ENCODE assay signal across 14 cellular contexts in the genomic region with DNA sequence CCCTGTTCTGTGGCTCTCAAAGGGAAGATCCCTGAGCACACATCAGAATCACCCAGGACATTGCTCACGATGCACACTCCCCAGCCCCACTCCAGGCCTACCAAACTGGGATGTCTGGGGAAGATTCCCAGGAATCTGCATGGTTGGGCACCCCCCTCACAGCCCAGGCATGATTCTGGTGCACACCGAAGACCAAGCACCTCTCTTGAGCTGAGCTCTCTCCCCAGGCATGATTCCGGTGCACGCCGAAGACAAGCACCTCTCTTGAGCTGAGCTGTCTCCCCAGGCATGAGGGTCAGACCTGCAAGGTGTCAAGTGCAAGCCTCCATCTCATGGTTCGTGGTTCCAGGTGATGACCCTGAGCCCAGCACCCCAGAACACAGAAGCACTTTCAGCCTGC.
DNase-seq lines count a peak whose midpoint lies in the region; ATAC-seq and TF ChIP-seq lines count a peak whose summit lies in the region.
"Had no signal": no experiment of that assay in that cellular context is flagged by ENCODE, and none has a peak within 500 bp of the region (broad histone marks: within the 10 kb centered on the region; RNA-seq: fewer than 3 reads in every experiment).

No MANE protein-coding gene starts in this region.

- H2AFZ ChIP-seq in neuronal stem cell (ENCODE audit: low read length) = no peak overlapping the region

- peaks cover 8% of the 10 kb centered on the region for H3K9me3 Mint-ChIP-seq in activated T-cell treated with anti-CD3 and anti-CD28 coated beads, Interleukin-2, amount 50 U/mL, for 4 hours
- peaks cover under 1% of the 10 kb centered on the region for H3K9me3 Mint-ChIP-seq in CD4-positive, alpha-beta T cell

- H3K27me3 ChIP-seq in gastroesophageal sphincter (no peaks in the 10 kb centered on the region), neuronal stem cell (ENCODE audit: control insufficient read depth in 3 of 3, insufficient read depth in 3 of 3, low read depth in 1 of 3, low read length in 3 of 3) (peaks cover 0 to 5% (median 0%) of the 10 kb centered on the region in 3 experiments), tibial artery (no peaks in the 10 kb centered on the region)
- H3K27me3 ChIP-seq in CD4-positive, alpha-beta T cell (ENCODE audit: control insufficient read depth, insufficient read depth, low read length) = no peaks in the 10 kb centered on the region
- H3K27me3 ChIP-seq: MG63 had no signal

- H3K4me3 ChIP-seq in gastroesophageal sphincter = no peak overlapping the region
- H3K4me3 ChIP-seq in neuronal stem cell (ENCODE audit: low read length in 2 of 2) = no peak overlapping the region
- peak overlapping the region in 1 of 2 donors; percentile 17 for H3K4me3 ChIP-seq in tibial artery
- H3K4me3 ChIP-seq: SK-N-MC had no signal

- WGBS in gastroesophageal sphincter (ENCODE audit: low coverage in 1 of 2), 2 donors = 80% methylated on average over 1 of the region's 6 CpGs; no CpG with 5 or more reads in 1 of the 2 donors
- WGBS in neuronal stem cell (ENCODE audit: extremely low coverage in 2 of 2, insufficient read length in 2 of 2, insufficient replicate concordance in 1 of 2), 2 donors = no CpG with 5 or more reads among the region's 6 CpGs

- H3K9ac ChIP-seq in neuronal stem cell (ENCODE audit: low read depth, low read length, poor library complexity) = no peak overlapping the region

- H3K4ac ChIP-seq in neuronal stem cell (ENCODE audit: low read length) = no peak overlapping the region

- no peak for TF ChIP-seq CTCF in gastroesophageal sphincter (IDR thresholded peaks at IDR 0.05)
- no peak for TF ChIP-seq CTCF in tibial artery (IDR thresholded peaks at IDR 0.05)
- no peak for TF ChIP-seq CTCF in CD4-positive, alpha-beta T cell (IDR thresholded peaks at IDR 0.05)

- H3K4me2 ChIP-seq in neuronal stem cell (ENCODE audit: insufficient read depth, low read length, poor library complexity, severe bottlenecking) = no peak overlapping the region

- no peak overlapping the region for H4K8ac ChIP-seq in neuronal stem cell (ENCODE audit: low read depth, low read length)

- no peak overlapping the region for H3K27ac Mint-ChIP-seq in CD4-positive, alpha-beta T cell

- H2BK12ac ChIP-seq in neuronal stem cell (ENCODE audit: low read length) = no peak overlapping the region

- peaks cover 7% of the 10 kb centered on the region for H3K27me3 Mint-ChIP-seq in activated T-cell treated with anti-CD3 and anti-CD28 coated beads, Interleukin-2, amount 50 U/mL, for 4 hours (ENCODE audit: low read depth)
- H3K27me3 Mint-ChIP-seq in CD4-positive, alpha-beta T cell = no peaks in the 10 kb centered on the region
- H3K27me3 Mint-ChIP-seq: naive thymus-derived CD8-positive, alpha-beta T cell had no signal

- H3K4me1 Mint-ChIP-seq in activated T-cell treated with anti-CD3 and anti-CD28 coated beads, Interleukin-2, amount 50 U/mL, for 4 hours (ENCODE audit: low read depth) = peaks cover 30% of the 10 kb centered on the region
- H3K4me1 Mint-ChIP-seq in CD4-positive, alpha-beta T cell (ENCODE audit: low read depth) = peaks cover 30% of the 10 kb centered on the region

- no peak overlapping the region for H3K23ac ChIP-seq in neuronal stem cell (ENCODE audit: low read depth, low read length, poor library complexity)

- DNase-seq in activated T-cell treated with anti-CD3 and anti-CD28 coated beads, Interleukin-2, amount 50 U/mL, for 1 hour = peak; percentile 8
- no peak for DNase-seq in activated T-cell treated with anti-CD3 and anti-CD28 coated beads, Interleukin-2, amount 50 U/mL, for 4 hours
- DNase-seq in neuronal stem cell (ENCODE audit: low spot score) (no peak), tibial artery (peak in 1 of 2 donors; percentile 58), globus pallidus (ENCODE audit: low spot score) (no peak)
- DNase-seq in CD4-positive, alpha-beta T cell = no peak
- DNase-seq: ACHN; MG63; naive thymus-derived CD8-positive, alpha-beta T cell; NCI-H2081 treated with DMSO at 0.1 percent for 48 hours had no signal

- H4K91ac ChIP-seq in neuronal stem cell (ENCODE audit: low read depth, low read length, poor library complexity) = no peak overlapping the region

- H3K27ac ChIP-seq in gastroesophageal sphincter (peak overlapping the region in 3 of 4 donors; percentile 86 to 90 (median 87)), neuronal stem cell (replicated peaks; ENCODE audit: low read length) (no peak overlapping the region), tibial artery (peak overlapping the region; percentile 90 to 92)
- no peak overlapping the region for H3K27ac ChIP-seq in CD4-positive, alpha-beta T cell (ENCODE audit: low read depth, low read length)
- H3K27ac ChIP-seq: SK-N-MC had no signal

- no peak for TF ChIP-seq EP300 in gastroesophageal sphincter (IDR thresholded peaks at IDR 0.05)

- no peaks in the 10 kb centered on the region for H3K36me3 Mint-ChIP-seq in activated T-cell treated with anti-CD3 and anti-CD28 coated beads, Interleukin-2, amount 50 U/mL, for 4 hours (ENCODE audit: insufficient read depth)
- H3K36me3 Mint-ChIP-seq in CD4-positive, alpha-beta T cell (ENCODE audit: low read depth) = no peaks in the 10 kb centered on the region

- no peak for TF ChIP-seq POLR2A in gastroesophageal sphincter (IDR thresholded peaks at IDR 0.05)

- H3K36me3 ChIP-seq in gastroesophageal sphincter = no peaks in the 10 kb centered on the region
- H3K36me3 ChIP-seq in neuronal stem cell (replicated peaks in 1 of 2; ENCODE audit: control insufficient read depth in 2 of 2, insufficient read depth in 2 of 2, low read length in 2 of 2) = no peaks in the 10 kb centered on the region
- no peaks in the 10 kb centered on the region for H3K36me3 ChIP-seq in tibial artery
- H3K36me3 ChIP-seq: MG63 had no signal

- H2BK5ac ChIP-seq in neuronal stem cell (ENCODE audit: low read length) = no peak overlapping the region

- POLR2A ChIA-PET in CD4-positive, alpha-beta T cell (lab: Charles Lee) = no interaction called here

- no peak overlapping the region for H2AK5ac ChIP-seq in neuronal stem cell (ENCODE audit: low read depth, low read length)

- no peak overlapping the region for H3K14ac ChIP-seq in neuronal stem cell (ENCODE audit: low read length)

- H3K18ac ChIP-seq in neuronal stem cell (ENCODE audit: low read length) = no peak overlapping the region

- no peak for ATAC-seq in activated T-cell treated with anti-CD3 and anti-CD28 coated beads, Interleukin-2, amount 50 U/mL, for 4 hours
- ATAC-seq in gastroesophageal sphincter (no peak), HG03039 (IDR thresholded peaks at IDR 0.05; ENCODE audit: unreplicated experiment) (no peak)
- ATAC-seq in CD4-positive, alpha-beta T cell (ENCODE audit: poor library complexity) = no peak
- ATAC-seq: HCT116; naive thymus-derived CD8-positive, alpha-beta T cell had no signal

- H3K4me1 ChIP-seq in gastroesophageal sphincter (peaks cover 0 to 57% (median 37%) of the 10 kb centered on the region in 3 donors), neuronal stem cell (ENCODE audit: control insufficient read depth in 2 of 2, insufficient read depth in 1 of 2, low read depth in 1 of 2, low read length in 2 of 2) (peaks cover 4 to 5% of the 10 kb centered on the region in 2 donors), tibial artery (peaks cover 0 to 43% (median 22%) of the 10 kb centered on the region in 4 donors)

- CTCF ChIA-PET in CD4-positive, alpha-beta T cell (lab: Charles Lee) = no interaction called here

- intact Hi-C loops in tibial artery (cut with DNase I; ENCODE audit: low total_unique reads) = no loop called here
- intact Hi-C loops in CD4-positive, alpha-beta T cell (cut with DNase I, micrococcal nuclease) = no loop called here

- H3K9me3 ChIP-seq in gastroesophageal sphincter (no peaks in the 10 kb centered on the region), neuronal stem cell (replicated peaks in 1 of 2; ENCODE audit: control insufficient read depth in 2 of 2, insufficient read depth in 1 of 2, low read depth in 1 of 2, low read length in 2 of 2) (no peaks in the 10 kb centered on the region), tibial artery (no peaks in the 10 kb centered on the region)
- H3K9me3 ChIP-seq in CD4-positive, alpha-beta T cell (ENCODE audit: control insufficient read depth, low read length) = no peaks in the 10 kb centered on the region

- H2BK15ac ChIP-seq in neuronal stem cell (ENCODE audit: low read length) = peak overlapping the region; percentile 53

- no peaks in the 10 kb centered on the region for H3K79me1 ChIP-seq in neuronal stem cell (ENCODE audit: low read depth, low read length)

- H2BK120ac ChIP-seq in neuronal stem cell (ENCODE audit: low read depth, low read length) = no peak overlapping the region

- no peak overlapping the region for H3K4me3 Mint-ChIP-seq in activated T-cell treated with anti-CD3 and anti-CD28 coated beads, Interleukin-2, amount 50 U/mL, for 4 hours
- H3K4me3 Mint-ChIP-seq in CD4-positive, alpha-beta T cell = no peak overlapping the region

Comparison
In these comparisons a context has a peak if more than half of its experiments do, and no peak if none do; other contexts are left out.
1. H3K27ac ChIP-seq: peak in gastroesophageal sphincter (3 of 4) and tibial artery (2 of 2); none in neuronal stem cell (single experiment) and CD4-positive, alpha-beta T cell (single experiment).